In the genomic region with DNA sequence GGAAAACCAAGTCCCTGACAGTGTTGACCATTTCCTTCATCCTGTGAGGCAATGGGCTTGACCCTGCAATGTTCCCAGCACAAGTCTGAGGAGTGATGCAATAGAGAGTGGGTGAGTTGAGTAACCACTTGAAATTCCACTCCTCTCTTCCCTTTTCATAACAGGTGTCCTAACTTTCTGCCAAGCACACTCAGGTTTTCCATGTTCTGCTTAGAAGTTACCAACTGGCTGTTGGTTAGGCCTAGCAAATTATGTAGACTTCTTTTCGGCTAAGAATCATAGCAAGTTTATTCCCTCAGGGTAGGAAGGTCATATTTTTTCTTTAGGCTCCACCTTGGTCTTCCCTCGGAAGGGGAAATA, we compare ENCODE assay signal across 10 cellular contexts. TPM values are rescaled to one million over a fixed set of nuclear protein-coding genes. Genes with fewer than 3 reads are reported as not detected.
DNase-seq lines count a peak whose midpoint lies in the region; ATAC-seq, FAIRE-seq and TF ChIP-seq lines count a peak whose summit lies in the region.
"Had no signal": no experiment of that assay in that cellular context is flagged by ENCODE, and none has a peak within 500 bp of the region (broad histone marks: within the 10 kb centered on the region; RNA-seq: fewer than 3 reads in every experiment).

No MANE protein-coding gene starts in this region.

- peak overlapping the region; percentile 77 for H3K27ac Mint-ChIP-seq in activated CD8-positive, alpha-beta memory T cell treated with anti-CD3 and anti-CD28 coated beads, Interleukin-2, amount 10 ng/mL, durations not matched to agents 7 days and 5 days
- H3K27ac Mint-ChIP-seq in astrocyte (ENCODE audit: unreplicated experiment) = peak overlapping the region; percentile 87

- no peaks in the 10 kb centered on the region for H3K9me3 Mint-ChIP-seq in activated CD8-positive, alpha-beta memory T cell treated with anti-CD3 and anti-CD28 coated beads, Interleukin-2, amount 10 ng/mL, durations not matched to agents 7 days and 5 days (ENCODE audit: low read depth)
- H3K9me3 Mint-ChIP-seq in astrocyte (ENCODE audit: unreplicated experiment) = no peaks in the 10 kb centered on the region
- H3K9me3 Mint-ChIP-seq in activated T-cell treated with anti-CD3 and anti-CD28 coated beads, Interleukin-2, amount 50 U/mL, for 4 hours = no peaks in the 10 kb centered on the region

- H3K27ac ChIP-seq in astrocyte (ENCODE audit: low read depth, low read length) = no peak overlapping the region
- H3K27ac ChIP-seq: SJSA1 had no signal

- H3K9ac ChIP-seq in astrocyte (ENCODE audit: low read length) = no peak overlapping the region

- H4K20me1 ChIP-seq in astrocyte (ENCODE audit: insufficient read depth, low read length) = no peaks in the 10 kb centered on the region

- peak overlapping the region; percentile 45 for H3K4me2 ChIP-seq in astrocyte (ENCODE audit: low read length)

- no peaks in the 10 kb centered on the region for H3K9me3 ChIP-seq in astrocyte (ENCODE audit: insufficient read depth, low read depth, low read length)
- H3K9me3 ChIP-seq: SJSA1 had no signal

- no peak for DNase-seq in activated CD8-positive, alpha-beta memory T cell treated with anti-CD3 and anti-CD28 coated beads, Interleukin-2, amount 10 ng/mL, durations not matched to agents 7 days and 5 days
- no peak for DNase-seq in activated CD8-positive, alpha-beta memory T cell treated with anti-CD3 and anti-CD28 coated beads, Interleukin-2, amount 50 U/mL, for 48 hours
- peak; percentile 98 for DNase-seq in astrocyte (ENCODE audit: low read depth)
- peak; percentile 77 for DNase-seq in kidney glomerular epithelial cell (lab: John Stamatoyannopoulos, UW)
- peak; percentile 62 for DNase-seq in urothelium cell line (ENCODE audit: low spot score)
- DNase-seq in activated T-cell treated with anti-CD3 and anti-CD28 coated beads, Interleukin-2, amount 50 U/mL, for 4 hours = no peak
- DNase-seq in stimulated activated CD4-positive, alpha-beta T cell treated with anti-CD3 and anti-CD28 coated beads, Interleukin-1b, Interleukin-23, amount 100 ng/mL, for 48 hours = no peak
- no peak for DNase-seq in SK-N-DZ (ENCODE audit: low spot score)

- no peaks in the 10 kb centered on the region for H3K79me2 ChIP-seq in astrocyte (ENCODE audit: insufficient read depth, low read length)

- no peak overlapping the region for H3K4me3 Mint-ChIP-seq in activated CD8-positive, alpha-beta memory T cell treated with anti-CD3 and anti-CD28 coated beads, Interleukin-2, amount 10 ng/mL, durations not matched to agents 7 days and 5 days
- no peak overlapping the region for H3K4me3 Mint-ChIP-seq in astrocyte (ENCODE audit: unreplicated experiment)
- H3K4me3 Mint-ChIP-seq in activated T-cell treated with anti-CD3 and anti-CD28 coated beads, Interleukin-2, amount 50 U/mL, for 4 hours = no peak overlapping the region

- peaks cover 82% of the 10 kb centered on the region for H3K4me1 Mint-ChIP-seq in activated CD8-positive, alpha-beta memory T cell treated with anti-CD3 and anti-CD28 coated beads, Interleukin-2, amount 10 ng/mL, durations not matched to agents 7 days and 5 days
- peaks cover 29% of the 10 kb centered on the region for H3K4me1 Mint-ChIP-seq in astrocyte (ENCODE audit: low read depth, unreplicated experiment)
- peaks cover 39% of the 10 kb centered on the region for H3K4me1 Mint-ChIP-seq in activated T-cell treated with anti-CD3 and anti-CD28 coated beads, Interleukin-2, amount 50 U/mL, for 4 hours (ENCODE audit: low read depth)

- peaks cover 16% of the 10 kb centered on the region for H3K27me3 Mint-ChIP-seq in activated CD8-positive, alpha-beta memory T cell treated with anti-CD3 and anti-CD28 coated beads, Interleukin-2, amount 10 ng/mL, durations not matched to agents 7 days and 5 days
- H3K27me3 Mint-ChIP-seq in astrocyte (ENCODE audit: low read depth, unreplicated experiment) = peaks cover 12% of the 10 kb centered on the region
- peaks cover 14% of the 10 kb centered on the region for H3K27me3 Mint-ChIP-seq in activated T-cell treated with anti-CD3 and anti-CD28 coated beads, Interleukin-2, amount 50 U/mL, for 4 hours (ENCODE audit: low read depth)

- H3K36me3 ChIP-seq in astrocyte (ENCODE audit: insufficient read depth, low read length) = no peaks in the 10 kb centered on the region
- H3K36me3 ChIP-seq: SJSA1 had no signal

- no peak overlapping the region for H3K4me3 ChIP-seq in astrocyte (ENCODE audit: insufficient read depth, low read depth, low read length)
- H3K4me3 ChIP-seq: SJSA1 had no signal

- H3K27me3 ChIP-seq in astrocyte (ENCODE audit: insufficient read depth, low read length) = peaks cover 8% of the 10 kb centered on the region
- H3K27me3 ChIP-seq: SJSA1 had no signal

- CTCF ChIA-PET in activated CD8-positive, alpha-beta memory T cell treated with anti-CD3 and anti-CD28 coated beads, Interleukin-2, amount 10 ng/mL, durations not matched to agents 7 days and 5 days (lab: Charles Lee) = interaction anchor here (0.9 to 8.9 kb wide), 14 partner anchors 10 to 375 kb away, joined by 3 to 189 read pairs (median 4); partner anchors contain the start of genes GNLY and SFTPB

- peaks cover 26% of the 10 kb centered on the region for H3K4me1 ChIP-seq in astrocyte (ENCODE audit: insufficient read depth, low read length)

- H2AFZ ChIP-seq in astrocyte (ENCODE audit: low read depth, low read length) = peak overlapping the region; percentile 15

- FAIRE-seq in astrocyte (lab: Jason Lieb, UNC) (no peak), urothelium cell line (lab: Jason Lieb, UNC) (no peak)
- FAIRE-seq: G401.6 had no signal

- no peak for ATAC-seq in activated CD8-positive, alpha-beta memory T cell treated with anti-CD3 and anti-CD28 coated beads, Interleukin-2, amount 10 ng/mL, durations not matched to agents 7 days and 5 days
- ATAC-seq in activated T-cell treated with anti-CD3 and anti-CD28 coated beads, Interleukin-2, amount 50 U/mL, for 4 hours = no peak

- TF ChIP-seq CTCF in astrocyte (IDR thresholded peaks at IDR 0.05; ENCODE audit: insufficient read depth, low read depth, low read length) = no peak

- H3K36me3 Mint-ChIP-seq in activated CD8-positive, alpha-beta memory T cell treated with anti-CD3 and anti-CD28 coated beads, Interleukin-2, amount 10 ng/mL, durations not matched to agents 7 days and 5 days = peaks cover 6% of the 10 kb centered on the region
- H3K36me3 Mint-ChIP-seq in astrocyte (ENCODE audit: low read depth, unreplicated experiment) = no peaks in the 10 kb centered on the region
- H3K36me3 Mint-ChIP-seq in activated T-cell treated with anti-CD3 and anti-CD28 coated beads, Interleukin-2, amount 50 U/mL, for 4 hours (ENCODE audit: insufficient read depth) = no peaks in the 10 kb centered on the region

RNA-seq across cellular contexts. Expression of gene GNLY, which starts 11.5 kb away (rescaled TPM):
- total RNA-seq in activated CD8-positive, alpha-beta memory T cell treated with anti-CD3 and anti-CD28 coated beads, Interleukin-2, amount 10 ng/mL, durations not matched to agents 7 days and 5 days = 1,000 to 10,000 TPM in 1 of 2 experiments, 100 to 1,000 TPM in 1; 364 to 1,915 TPM
- total RNA-seq in astrocyte = not detected in 2 replicates
- 10 to 100 TPM in 2 of 3 donors, 1 to 10 TPM in 1; 4.3 to 26.5 (median 15.0) TPM for total RNA-seq in activated T-cell treated with anti-CD3 and anti-CD28 coated beads, Interleukin-2, amount 50 U/mL, for 4 hours
- polyA plus RNA-seq in SK-N-DZ (2014; cell fraction: cytosol; rRNA removed) = 0.29 TPM in 1 of 2 replicates, not detected in the other
- polyA plus RNA-seq in SK-N-DZ (2014; cell fraction: nucleus; rRNA removed) = 0.66 TPM in 1 of 2 replicates, not detected in the other
- total RNA-seq: SJSA1 had no signal

RNA-seq across cellular contexts. Expression of gene SFTPB, which starts 37.7 kb away (rescaled TPM):
- total RNA-seq in activated CD8-positive, alpha-beta memory T cell treated with anti-CD3 and anti-CD28 coated beads, Interleukin-2, amount 10 ng/mL, durations not matched to agents 7 days and 5 days = not detected
- not detected in 2 replicates for total RNA-seq in astrocyte
- total RNA-seq in activated T-cell treated with anti-CD3 and anti-CD28 coated beads, Interleukin-2, amount 50 U/mL, for 4 hours = 1 to 10 TPM; 3.8 to 5.7 (median 5.0) TPM
- polyA plus RNA-seq in SK-N-DZ (2014; cell fraction: cytosol; rRNA removed) = not detected in 2 replicates
- not detected in 2 replicates for polyA plus RNA-seq in SK-N-DZ (2014; cell fraction: nucleus; rRNA removed)
- total RNA-seq: SJSA1 had no signal

RNA-seq across cellular contexts. Expression of gene ATOH8, which starts 48.1 kb away (rescaled TPM):
- total RNA-seq in activated CD8-positive, alpha-beta memory T cell treated with anti-CD3 and anti-CD28 coated beads, Interleukin-2, amount 10 ng/mL, durations not matched to agents 7 days and 5 days = under 1 TPM; 0.12 to 0.40 TPM
- total RNA-seq in astrocyte = 1.2 and 1.9 TPM in 2 replicates
- not detected for total RNA-seq in activated T-cell treated with anti-CD3 and anti-CD28 coated beads, Interleukin-2, amount 50 U/mL, for 4 hours
- polyA plus RNA-seq in SK-N-DZ (2014; cell fraction: cytosol; rRNA removed) = 1.6 and 1.8 TPM in 2 replicates
- 1.9 and 3.1 TPM in 2 replicates for polyA plus RNA-seq in SK-N-DZ (2014; cell fraction: nucleus; rRNA removed)

Comparison
In these comparisons a context has a peak if more than half of its experiments do, and no peak if none do; other contexts are left out.
1. DNase-seq: peak in astrocyte (single experiment), kidney glomerular epithelial cell (single experiment) and urothelium cell line (single experiment); none in activated CD8-positive, alpha-beta memory T cell treated with anti-CD3 and anti-CD28 coated beads, Interleukin-2, amount 10 ng/mL, durations not matched to agents 7 days and 5 days (single experiment), activated CD8-positive, alpha-beta memory T cell treated with anti-CD3 and anti-CD28 coated beads, Interleukin-2, amount 50 U/mL, for 48 hours (single experiment), activated T-cell treated with anti-CD3 and anti-CD28 coated beads, Interleukin-2, amount 50 U/mL, for 4 hours (single experiment), stimulated activated CD4-positive, alpha-beta T cell treated with anti-CD3 and anti-CD28 coated beads, Interleukin-1b, Interleukin-23, amount 100 ng/mL, for 48 hours (single experiment) and SK-N-DZ (single experiment).
2. RNA of gene GNLY, which starts 11.5 kb away (total RNA-seq): 364 to 1,915 TPM in activated CD8-positive, alpha-beta memory T cell treated with anti-CD3 and anti-CD28 coated beads, Interleukin-2, amount 10 ng/mL, durations not matched to agents 7 days and 5 days; 4.3 to 26.5 TPM in activated T-cell treated with anti-CD3 and anti-CD28 coated beads, Interleukin-2, amount 50 U/mL, for 4 hours and not detected in astrocyte; every median in the first group is over 10 times any median in the second.